In the genomic region with DNA sequence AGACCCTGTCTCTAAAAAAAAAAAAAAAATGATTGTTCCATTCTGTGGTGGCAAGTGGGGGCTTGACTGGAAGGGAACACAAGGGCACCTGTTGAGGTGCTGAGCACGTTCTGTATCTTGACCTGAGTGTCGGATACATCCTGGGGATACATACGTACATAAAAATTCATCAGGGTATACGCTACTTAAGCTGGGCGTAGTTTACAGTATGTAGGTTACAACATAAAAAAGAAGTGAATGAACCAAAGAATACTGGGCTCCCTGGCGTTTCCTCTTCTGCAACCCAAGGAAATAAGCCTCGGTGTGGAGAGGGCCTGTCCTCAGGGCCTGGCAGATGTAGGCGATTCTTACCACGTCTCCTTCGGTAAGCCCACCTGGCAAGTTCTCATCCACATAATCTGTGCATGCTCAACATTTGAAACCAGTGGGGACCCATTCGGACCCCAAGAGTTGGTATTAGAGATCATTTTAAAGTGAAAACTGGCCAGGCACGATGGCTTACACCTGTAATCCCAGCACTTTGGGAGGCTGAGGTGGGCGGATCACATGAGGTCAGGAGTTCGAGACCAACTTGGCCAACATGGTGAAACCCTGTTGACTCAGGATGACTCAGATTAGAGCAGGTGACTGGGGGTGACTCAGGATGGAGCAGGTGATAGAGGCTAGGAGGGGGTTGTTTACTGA, we compare ENCODE assay signal across 1 cellular context.
TF ChIP-seq lines count a peak whose summit lies in the region.

No MANE protein-coding gene starts in this region.

TF ChIP-seq in K562, 482 proteins besides CTCF, POLR2A, EP300 and RAD21 (continued from another document and continues in another):
- no peak for TF ChIP-seq SRSF1 (IDR thresholded peaks at IDR 0.05; ENCODE audit: low read depth, low read length)
- no peak for TF ChIP-seq ZBTB33 (CRISPR knock-in tag; IDR thresholded peaks at IDR 0.05)
- no peak for TF ChIP-seq ZFP91 (CRISPR knock-in tag; IDR thresholded peaks at IDR 0.05)
- peak; percentile 99 for TF ChIP-seq TRIM24 (IDR thresholded peaks at IDR 0.05)
- TF ChIP-seq POLR2B (IDR thresholded peaks at IDR 0.05; ENCODE audit: low read depth, partially characterized antibody) = no peak
- TF ChIP-seq, protein P1, sequence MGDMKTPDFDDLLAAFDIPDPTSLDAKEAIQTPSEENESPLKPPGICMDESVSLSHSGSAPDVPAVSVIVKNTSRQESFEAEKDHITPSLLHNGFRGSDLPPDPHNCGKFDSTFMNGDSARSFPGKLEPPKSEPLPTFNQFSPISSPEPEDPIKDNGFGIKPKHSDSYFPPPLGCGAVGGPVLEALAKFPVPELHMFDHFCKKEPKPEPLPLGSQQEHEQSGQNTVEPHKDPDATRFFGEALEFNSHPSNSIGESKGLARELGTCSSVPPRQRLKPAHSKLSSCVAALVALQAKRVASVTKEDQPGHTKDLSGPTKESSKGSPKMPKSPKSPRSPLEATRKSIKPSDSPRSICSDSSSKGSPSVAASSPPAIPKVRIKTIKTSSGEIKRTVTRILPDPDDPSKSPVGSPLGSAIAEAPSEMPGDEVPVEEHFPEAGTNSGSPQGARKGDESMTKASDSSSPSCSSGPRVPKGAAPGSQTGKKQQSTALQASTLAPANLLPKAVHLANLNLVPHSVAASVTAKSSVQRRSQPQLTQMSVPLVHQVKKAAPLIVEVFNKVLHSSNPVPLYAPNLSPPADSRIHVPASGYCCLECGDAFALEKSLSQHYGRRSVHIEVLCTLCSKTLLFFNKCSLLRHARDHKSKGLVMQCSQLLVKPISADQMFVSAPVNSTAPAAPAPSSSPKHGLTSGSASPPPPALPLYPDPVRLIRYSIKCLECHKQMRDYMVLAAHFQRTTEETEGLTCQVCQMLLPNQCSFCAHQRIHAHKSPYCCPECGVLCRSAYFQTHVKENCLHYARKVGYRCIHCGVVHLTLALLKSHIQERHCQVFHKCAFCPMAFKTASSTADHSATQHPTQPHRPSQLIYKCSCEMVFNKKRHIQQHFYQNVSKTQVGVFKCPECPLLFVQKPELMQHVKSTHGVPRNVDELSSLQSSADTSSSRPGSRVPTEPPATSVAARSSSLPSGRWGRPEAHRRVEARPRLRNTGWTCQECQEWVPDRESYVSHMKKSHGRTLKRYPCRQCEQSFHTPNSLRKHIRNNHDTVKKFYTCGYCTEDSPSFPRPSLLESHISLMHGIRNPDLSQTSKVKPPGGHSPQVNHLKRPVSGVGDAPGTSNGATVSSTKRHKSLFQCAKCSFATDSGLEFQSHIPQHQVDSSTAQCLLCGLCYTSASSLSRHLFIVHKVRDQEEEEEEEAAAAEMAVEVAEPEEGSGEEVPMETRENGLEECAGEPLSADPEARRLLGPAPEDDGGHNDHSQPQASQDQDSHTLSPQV (IDR thresholded peaks at IDR 0.05) = no peak
- TF ChIP-seq ZNF740 (CRISPR knock-in tag; IDR thresholded peaks at IDR 0.05) = no peak
- 0 out of 4 replicates have a peak, but pooled peaks of 1 of the 2 experiments have one; percentile 7 for TF ChIP-seq ZNF740 (tag; IDR thresholded peaks at IDR 0.05)
- peak in 1 of 2 experiments; percentile 98; a peak in 2 of 4 replicates for TF ChIP-seq ZNF318 (IDR thresholded peaks at IDR 0.05; ENCODE audit: borderline replicate concordance in 1 of 2, low read depth in 1 of 2)
- TF ChIP-seq ZFP30 (CRISPR knock-in tag; IDR thresholded peaks at IDR 0.05; ENCODE audit: borderline replicate concordance) = no peak
- TF ChIP-seq HDAC3 (IDR thresholded peaks at IDR 0.05; ENCODE audit: borderline replicate concordance, partially characterized antibody) = no peak
- TF ChIP-seq, protein P2, sequence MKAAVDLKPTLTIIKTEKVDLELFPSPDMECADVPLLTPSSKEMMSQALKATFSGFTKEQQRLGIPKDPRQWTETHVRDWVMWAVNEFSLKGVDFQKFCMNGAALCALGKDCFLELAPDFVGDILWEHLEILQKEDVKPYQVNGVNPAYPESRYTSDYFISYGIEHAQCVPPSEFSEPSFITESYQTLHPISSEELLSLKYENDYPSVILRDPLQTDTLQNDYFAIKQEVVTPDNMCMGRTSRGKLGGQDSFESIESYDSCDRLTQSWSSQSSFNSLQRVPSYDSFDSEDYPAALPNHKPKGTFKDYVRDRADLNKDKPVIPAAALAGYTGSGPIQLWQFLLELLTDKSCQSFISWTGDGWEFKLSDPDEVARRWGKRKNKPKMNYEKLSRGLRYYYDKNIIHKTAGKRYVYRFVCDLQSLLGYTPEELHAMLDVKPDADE (conservative IDR thresholded peaks at IDR 0.05; ENCODE audit: control insufficient read depth, low read depth, low read length) = no peak
- TF ChIP-seq NR4A1 (CRISPR knock-in tag; IDR thresholded peaks at IDR 0.05) = no peak
- no peak; the same call in 1 of the 2 replicates for TF ChIP-seq NR4A1 (tag; IDR thresholded peaks at IDR 0.05)
- TF ChIP-seq ZBTB1 (CRISPR knock-in tag; IDR thresholded peaks at IDR 0.05; ENCODE audit: borderline replicate concordance, low read depth) = no peak
- TF ChIP-seq SAFB2 (IDR thresholded peaks at IDR 0.05; ENCODE audit: borderline replicate concordance, low read depth, low read length, severe bottlenecking) = no peak
- TF ChIP-seq SAFB (IDR thresholded peaks at IDR 0.05; ENCODE audit: borderline replicate concordance, low read depth, low read length) = no peak
- TF ChIP-seq PCBP1 (IDR thresholded peaks at IDR 0.05; ENCODE audit: low read depth, low read length, poor library complexity, severe bottlenecking) = no peak
- TF ChIP-seq MEF2A (IDR thresholded peaks at IDR 0.05; ENCODE audit: control insufficient read depth, low read depth, low read length) = no peak
- TF ChIP-seq SMC3 (conservative IDR thresholded peaks at IDR 0.05; ENCODE audit: insufficient read depth, low read depth, low read length) = no peak
- no peak for TF ChIP-seq ETV5 (CRISPR knock-in tag; IDR thresholded peaks at IDR 0.05; ENCODE audit: low read depth)
- TF ChIP-seq CLOCK (CRISPR knock-in tag; IDR thresholded peaks at IDR 0.05; ENCODE audit: borderline replicate concordance) = no peak
- no peak for TF ChIP-seq HNRNPUL1 (IDR thresholded peaks at IDR 0.05; ENCODE audit: low read length)
- TF ChIP-seq ADNP (tag; IDR thresholded peaks at IDR 0.05) = peak; percentile 87
- TF ChIP-seq NFE2 (IDR thresholded peaks at IDR 0.05; ENCODE audit: low read depth) = peak; percentile 86
- TF ChIP-seq ZNF274 (IDR thresholded peaks at IDR 0.05; ENCODE audit: borderline replicate concordance, low read depth, low read length) = no peak
- TF ChIP-seq NR2F6 (CRISPR knock-in tag; IDR thresholded peaks at IDR 0.05) = 0 out of 2 replicates have a peak, but pooled peaks have one; percentile 32
- TF ChIP-seq PTBP1 (IDR thresholded peaks at IDR 0.05; ENCODE audit: low read depth, low read length) = no peak
- no peak for TF ChIP-seq SIRT6 (IDR thresholded peaks at IDR 0.05; ENCODE audit: low read depth, low read length)
- TF ChIP-seq TAL1 (IDR thresholded peaks at IDR 0.05) = peak; percentile 35; the same call in 1 of the 2 replicates
- TF ChIP-seq MAFF (IDR thresholded peaks at IDR 0.05; ENCODE audit: low read length) = peak; percentile 61; the same call in 1 of the 2 replicates
